ENCODE assay signal across 9 cellular contexts in the genomic region with DNA sequence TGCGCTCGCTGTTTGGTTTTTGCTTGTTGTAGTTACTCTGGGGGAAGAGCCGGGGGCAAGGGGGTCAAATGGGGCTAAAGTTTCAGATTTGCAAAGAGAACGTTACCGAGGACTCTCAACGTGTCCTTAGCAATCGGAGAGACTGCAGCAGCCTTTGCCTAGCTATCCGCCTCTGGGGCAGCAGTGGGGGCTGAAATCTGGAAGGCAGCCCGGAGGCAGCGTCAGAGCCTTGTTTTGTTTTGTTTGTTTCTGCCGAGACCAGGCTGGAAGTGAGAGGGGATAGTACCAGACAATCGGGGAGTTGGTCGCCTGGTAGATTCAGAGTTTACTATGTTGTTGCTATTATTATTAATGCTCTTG. TPM values are rescaled to one million over a fixed set of nuclear protein-coding genes. Genes with fewer than 3 reads are reported as not detected.
A peak's percentile ranks its signal among the peaks of the same experiment; 100 is the strongest.
DNase-seq lines count a peak whose midpoint lies in the region; FAIRE-seq and TF ChIP-seq lines count a peak whose summit lies in the region.
"Had no signal": no experiment of that assay in that cellular context is flagged by ENCODE, and none has a peak within 500 bp of the region (broad histone marks: within the 10 kb centered on the region; RNA-seq: fewer than 3 reads in every experiment).

No MANE protein-coding gene starts in this region.

- H3K9me3 ChIP-seq in Peyer's patch (no peaks in the 10 kb centered on the region), esophagus muscularis mucosa (no peaks in the 10 kb centered on the region), tibial nerve (no peaks in the 10 kb centered on the region)

- H3K4me3 ChIP-seq in Peyer's patch: peak overlapping the region in 3 of 4 donors; percentile 24 to 54 (median 53)
- H3K4me3 ChIP-seq in esophagus muscularis mucosa: peak overlapping the region; percentile 34 to 51 (median 42)
- H3K4me3 ChIP-seq in tibial nerve: peak overlapping the region; percentile 22 to 48 (median 30)

- no peaks in the 10 kb centered on the region for H3K36me3 Mint-ChIP-seq in mesothelial cell of epicardium

- H3K27me3 ChIP-seq in Peyer's patch (peaks cover 0 to 4% of the 10 kb centered on the region in 2 donors), esophagus muscularis mucosa (peaks cover 0 to 40% (median 6%) of the 10 kb centered on the region in 4 donors), tibial nerve (peaks cover 0 to 20% of the 10 kb centered on the region in 2 donors)

- H3K9me3 Mint-ChIP-seq in mesothelial cell of epicardium: no peaks in the 10 kb centered on the region

- peak overlapping the region; percentile 76 for H3K4me3 Mint-ChIP-seq in mesothelial cell of epicardium

- no peak for TF ChIP-seq POLR2A in Peyer's patch (IDR thresholded peaks at IDR 0.05)
- TF ChIP-seq POLR2A in esophagus muscularis mucosa (IDR thresholded peaks at IDR 0.05; ENCODE audit: low read depth): no peak
- no peak for TF ChIP-seq POLR2A in tibial nerve (IDR thresholded peaks at IDR 0.05)

- TF ChIP-seq EP300 in esophagus muscularis mucosa (IDR thresholded peaks at IDR 0.05): no peak
- no peak for TF ChIP-seq EP300 in tibial nerve (IDR thresholded peaks at IDR 0.05)

- H3K36me3 ChIP-seq in Peyer's patch (no peaks in the 10 kb centered on the region), esophagus muscularis mucosa (no peaks in the 10 kb centered on the region), tibial nerve (no peaks in the 10 kb centered on the region)

- DNase-seq in Peyer's patch: no peak
- no peak for DNase-seq in esophagus muscularis mucosa (ENCODE audit: extremely low spot score)
- DNase-seq in mesothelial cell of epicardium (ENCODE audit: low spot score in 2 of 2, unreplicated experiment in 2 of 2): no peak
- DNase-seq in tibial nerve (ENCODE audit: low spot score in 2 of 2): no peak
- DNase-seq in HPDE6-E6E7 (ENCODE audit: extremely low spot score): no peak
- DNase-seq in epidermal melanocyte (ENCODE audit: insufficient read length, low spot score): no peak
- no peak for DNase-seq in RCC 7860 (ENCODE audit: low spot score)
- DNase-seq: Kasumi-1 had no signal

- no peak for TF ChIP-seq CTCF in Peyer's patch (IDR thresholded peaks at IDR 0.05)
- no peak for TF ChIP-seq CTCF in esophagus muscularis mucosa (IDR thresholded peaks at IDR 0.05)
- TF ChIP-seq CTCF in mesothelial cell of epicardium (IDR thresholded peaks at IDR 0.05; ENCODE audit: unreplicated experiment): no peak
- no peak for TF ChIP-seq CTCF in tibial nerve (IDR thresholded peaks at IDR 0.05)

- H3K27ac ChIP-seq in Peyer's patch (no peak overlapping the region), esophagus muscularis mucosa (replicated peaks in 1 of 4) (no peak overlapping the region), tibial nerve (peak overlapping the region in 1 of 4 donors; percentile 35)

- H3K27me3 Mint-ChIP-seq in mesothelial cell of epicardium (ENCODE audit: low read depth): peaks cover 61% of the 10 kb centered on the region

- H3K27ac Mint-ChIP-seq in mesothelial cell of epicardium: no peak overlapping the region

- H3K4me1 ChIP-seq in Peyer's patch (peaks cover 0 to 15% (median 0%) of the 10 kb centered on the region in 4 donors), esophagus muscularis mucosa (peaks cover 4 to 16% (median 14%) of the 10 kb centered on the region in 4 donors), tibial nerve (peaks cover 0 to 26% (median 4%) of the 10 kb centered on the region in 4 donors)

- intact Hi-C loops in esophagus muscularis mucosa (cut with DNase I): no loop called here

- H3K4me1 Mint-ChIP-seq in mesothelial cell of epicardium: peaks cover 28% of the 10 kb centered on the region

- 7% methylated on average over 13 of the region's 13 CpGs for WGBS in esophagus muscularis mucosa
- WGBS in tibial nerve, 2 donors: 7 to 14% methylated on average over 11 to 13 of the region's 13 CpGs

- no peak for FAIRE-seq in RCC 7860 (lab: Jason Lieb, UNC)
- FAIRE-seq: endometrium had no signal

RNA-seq across cellular contexts. Expression of a gene that starts 1.2 kb away (rescaled TPM):
- 1 to 10 TPM in 3 of 4 donors, under 1 TPM in 1; 0.83 to 5.5 (median 2.0) TPM for total RNA-seq in Peyer's patch
- under 1 TPM; 0.06 to 0.99 (median 0.27) TPM for total RNA-seq in esophagus muscularis mucosa
- total RNA-seq in mesothelial cell of epicardium: 0.63 to 0.93 TPM (median 0.89 TPM) in 3 replicates
- total RNA-seq in tibial nerve: 1 to 10 TPM in 1 of 4 donors, under 1 TPM in 2, not detected in 1; 0.39 to 1.0 (median 0.90) TPM
